In the genomic region with DNA sequence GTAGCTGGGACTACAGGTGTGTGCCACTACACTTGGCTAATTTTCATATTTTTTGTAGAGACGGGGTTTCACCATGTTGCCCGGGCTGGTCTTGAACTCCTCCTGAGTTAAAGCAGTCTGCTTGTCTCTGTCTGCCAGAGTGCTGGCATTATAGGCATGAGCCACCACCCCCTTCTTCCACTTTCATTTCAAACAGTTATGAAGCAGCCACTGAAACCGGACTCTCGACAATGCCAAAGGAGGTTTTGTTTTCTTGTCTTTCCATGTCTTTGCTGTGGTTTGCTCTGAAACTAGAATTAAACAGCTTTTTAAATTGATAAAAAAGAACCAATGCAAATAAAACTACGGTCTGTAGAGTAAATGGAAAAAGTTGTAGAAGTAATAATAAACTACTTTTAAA, we compare ENCODE assay signal across 8 cellular contexts. TPM values are rescaled to one million over a fixed set of nuclear protein-coding genes. Genes with fewer than 3 reads are reported as not detected.
A peak's percentile ranks its signal among the peaks of the same experiment; 100 is the strongest.
DNase-seq lines count a peak whose midpoint lies in the region; ATAC-seq and TF ChIP-seq lines count a peak whose summit lies in the region.

No MANE protein-coding gene starts in this region.

- H3K79me1 ChIP-seq in trophoblast cell (ENCODE audit: low read length): no peaks in the 10 kb centered on the region

- H3K36me3 ChIP-seq in trophoblast cell (ENCODE audit: control insufficient read depth in 1 of 2, insufficient read depth in 2 of 2, low read length in 2 of 2): peaks cover 6 to 9% of the 10 kb centered on the region in 2 experiments
- no peaks in the 10 kb centered on the region for H3K36me3 ChIP-seq in testis (ENCODE audit: low read depth, missing control alignments)

- H4K91ac ChIP-seq in trophoblast cell (ENCODE audit: low read depth, low read length): no peak overlapping the region

- H3K27ac ChIP-seq in trophoblast cell (ENCODE audit: low read depth, low read length) (no peak overlapping the region), testis (no peak overlapping the region)

- H3K27me3 ChIP-seq in trophoblast cell (ENCODE audit: insufficient read depth, low read length) (no peaks in the 10 kb centered on the region), testis (no peaks in the 10 kb centered on the region)

- no peak overlapping the region for H2AK5ac ChIP-seq in trophoblast cell (ENCODE audit: low read length)

- no peak overlapping the region for H3K14ac ChIP-seq in trophoblast cell (ENCODE audit: low read length)

- no peak overlapping the region for H3K4me2 ChIP-seq in trophoblast cell (ENCODE audit: low read length)

- H3K23ac ChIP-seq in trophoblast cell (ENCODE audit: low read length): no peak overlapping the region

- peaks cover 2% of the 10 kb centered on the region for H3K79me2 ChIP-seq in trophoblast cell (ENCODE audit: control insufficient read depth, insufficient read depth, low read length, poor library complexity)

- TF ChIP-seq CTCF in testis (IDR thresholded peaks at IDR 0.05): no peak

- H3K4me3 ChIP-seq in trophoblast cell (ENCODE audit: low read depth, low read length) (no peak overlapping the region), testis (no peak overlapping the region)

- H2BK12ac ChIP-seq in trophoblast cell (ENCODE audit: low read length): no peak overlapping the region

- no peak for TF ChIP-seq POLR2A in testis (IDR thresholded peaks at IDR 0.05)

- H3K4me1 ChIP-seq in trophoblast cell (ENCODE audit: control insufficient read depth in 1 of 2, insufficient read depth in 2 of 2, low read length in 2 of 2): peaks cover 0 to 3% of the 10 kb centered on the region in 2 experiments
- no peaks in the 10 kb centered on the region for H3K4me1 ChIP-seq in testis

- H4K8ac ChIP-seq in trophoblast cell (ENCODE audit: low read depth, low read length): no peak overlapping the region

- H2BK120ac ChIP-seq in trophoblast cell (ENCODE audit: insufficient read depth, low read length, poor library complexity): no peak overlapping the region

- H3K9me3 ChIP-seq in trophoblast cell (ENCODE audit: insufficient read depth, low read depth, low read length): no peaks in the 10 kb centered on the region
- H3K9me3 ChIP-seq in testis: no peaks in the 10 kb centered on the region

- WGBS in trophoblast cell (ENCODE audit: extremely low coverage, insufficient coverage, insufficient read length): no CpG with 5 or more reads among the region's 5 CpGs
- 54 to 59% methylated on average over 5 of the region's 5 CpGs for WGBS in testis, 2 donors

- H4K12ac ChIP-seq in trophoblast cell (ENCODE audit: low read depth, low read length): no peak overlapping the region

- H2BK5ac ChIP-seq in trophoblast cell (ENCODE audit: low read depth, low read length, poor library complexity): no peak overlapping the region

- ATAC-seq in GM18873 (IDR thresholded peaks at IDR 0.05; ENCODE audit: low FRiP score, unreplicated experiment): peak; percentile 90
- peak; percentile 84 for ATAC-seq in HG02840 (IDR thresholded peaks at IDR 0.05; ENCODE audit: low FRiP score, unreplicated experiment)

- H3K18ac ChIP-seq in trophoblast cell (ENCODE audit: low read length): peak overlapping the region; percentile 7

- intact Hi-C loops in testis (cut with DNase I; ENCODE audit: low total_unique reads): no loop called here

- no peak overlapping the region for H2AFZ ChIP-seq in trophoblast cell (ENCODE audit: insufficient read depth, low read length, poor library complexity)

- peak overlapping the region; percentile 86 for H3K4ac ChIP-seq in trophoblast cell (ENCODE audit: low read depth, low read length)

- no peak overlapping the region for H3K9ac ChIP-seq in trophoblast cell (ENCODE audit: low read length)

- DNase-seq in activated CD4-positive, alpha-beta T cell treated with anti-CD3 and anti-CD28 coated beads for 48 hours: peak; percentile 64
- DNase-seq in trophoblast cell (no peak), NCI-H2107 treated with DMSO at 0.1 percent for 48 hours (lab: John Stamatoyannopoulos, UW; ENCODE audit: unreplicated experiment) (no peak), testis (no peak), NCI-H226 (no peak)
- no peak for DNase-seq in effector CD4-positive, alpha-beta T cell

RNA-seq across cellular contexts. Expression of gene RAP1B, which starts 30.4 kb away (rescaled TPM):
- polyA plus RNA-seq in trophoblast cell (2013): 524 and 542 TPM in 2 replicates
- 100 to 1,000 TPM; 190 to 200 TPM for total RNA-seq in testis
- 133 TPM for polyA plus RNA-seq in testis (ENCODE audit: insufficient read depth, low read depth, low replicate concordance)

RNA-seq across cellular contexts. Expression of gene NUP107, which starts 45.6 kb away (rescaled TPM):
- 65.2 and 70.6 TPM in 2 replicates for polyA plus RNA-seq in trophoblast cell (2013)
- 10 to 100 TPM; 63.4 to 76.1 TPM for total RNA-seq in testis
- 40.3 TPM for polyA plus RNA-seq in testis (ENCODE audit: insufficient read depth, low read depth, low replicate concordance)
